ENCODE assay signal across 19 cellular contexts in the genomic region with DNA sequence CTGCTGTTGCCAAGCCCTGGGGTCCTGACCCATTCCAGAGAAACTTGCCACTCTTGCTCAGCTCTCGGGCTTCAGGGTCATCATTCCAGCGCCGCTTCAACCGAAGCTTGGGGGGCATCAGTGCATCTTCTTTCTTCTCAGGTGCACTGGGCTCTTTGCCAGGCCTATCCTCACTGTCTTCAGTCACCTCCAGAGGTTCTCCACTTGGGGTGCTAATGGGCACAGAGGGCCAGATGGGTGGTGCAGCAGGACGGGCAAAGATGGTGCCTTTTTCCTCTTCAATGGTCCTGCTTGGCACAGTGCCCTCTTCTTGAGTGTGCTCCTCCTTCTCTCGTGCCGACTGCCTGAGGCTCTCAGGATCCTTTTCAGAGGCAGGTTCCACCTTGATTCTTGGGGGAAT. TPM values are rescaled to one million over a fixed set of nuclear protein-coding genes. Genes with fewer than 3 reads are reported as not detected.
DNase-seq lines count a peak whose midpoint lies in the region; ATAC-seq, FAIRE-seq and TF ChIP-seq lines count a peak whose summit lies in the region.
"Had no signal": no experiment of that assay in that cellular context is flagged by ENCODE, and none has a peak within 500 bp of the region (broad histone marks: within the 10 kb centered on the region; RNA-seq: fewer than 3 reads in every experiment).

No MANE protein-coding gene starts in this region.

- no peak for FAIRE-seq in K562 (lab: Jason Lieb, UNC)
- FAIRE-seq: islet of Langerhans, RCC 7860 had no signal

- H3K27me3 ChIP-seq in MM.1S (replicated peaks; ENCODE audit: insufficient read depth, low read length): no peaks in the 10 kb centered on the region
- H3K27me3 ChIP-seq in K562 (ENCODE audit: control insufficient read depth in 2 of 2, insufficient read depth in 2 of 2, low read length in 2 of 2): no peaks in the 10 kb centered on the region
- H3K27me3 ChIP-seq in tibial artery: no peaks in the 10 kb centered on the region

- H3F3A ChIP-seq in MM.1S (ENCODE audit: insufficient read depth, low read length): peaks cover 6% of the 10 kb centered on the region; the same call in 1 of the 2 replicates

- BruUV-seq in K562 (replicated peaks; lab: Mats Ljungman, UMichigan): no TSS peak

- H3K27me3 Mint-ChIP-seq in activated CD8-positive, alpha-beta memory T cell treated with anti-CD3 and anti-CD28 coated beads, Interleukin-2, amount 10 ng/mL, durations not matched to agents 7 days and 5 days: no peaks in the 10 kb centered on the region
- H3K27me3 Mint-ChIP-seq in type B pancreatic cell: no peaks in the 10 kb centered on the region

- H3K4me2 ChIP-seq in MM.1S (ENCODE audit: low read depth, low read length) (no peak overlapping the region), K562 (ENCODE audit: insufficient read depth, low read length) (no peak overlapping the region)

- no peak for TF ChIP-seq POLR2A in K562 (conservative IDR thresholded peaks at IDR 0.05)

- H3K36me3 Mint-ChIP-seq in activated CD8-positive, alpha-beta memory T cell treated with anti-CD3 and anti-CD28 coated beads, Interleukin-2, amount 10 ng/mL, durations not matched to agents 7 days and 5 days: peaks cover 37% of the 10 kb centered on the region
- H3K36me3 Mint-ChIP-seq in type B pancreatic cell: peaks cover 39% of the 10 kb centered on the region

- H4K20me1 ChIP-seq in MM.1S (ENCODE audit: insufficient read depth, low read length) (no peaks in the 10 kb centered on the region), K562 (replicated peaks; ENCODE audit: control insufficient read depth, insufficient read depth, low read length) (no peaks in the 10 kb centered on the region; the same call in 1 of the 2 replicates)

- no peaks in the 10 kb centered on the region for H3K9me3 ChIP-seq in MM.1S (replicated peaks; ENCODE audit: insufficient read depth, low read length)
- H3K9me3 ChIP-seq in K562 (replicated peaks; ENCODE audit: control insufficient read depth, insufficient read depth, low read depth, low read length): no peaks in the 10 kb centered on the region
- H3K9me3 ChIP-seq in tibial artery: no peaks in the 10 kb centered on the region

- H3K9me1 ChIP-seq in K562 (ENCODE audit: control insufficient read depth, insufficient read depth, low read length): peaks cover 3% of the 10 kb centered on the region

- POLR2A ChIA-PET in K562 (lab: Yijun Ruan, JAX): interaction anchor here (0.5 to 1.5 kb wide), 3 partner anchors 9 to 121 kb away, joined by 3 to 4 read pairs (median 3); no protein-coding TSS in a partner anchor

- CTCF ChIA-PET in activated CD8-positive, alpha-beta memory T cell treated with anti-CD3 and anti-CD28 coated beads, Interleukin-2, amount 10 ng/mL, durations not matched to agents 7 days and 5 days (lab: Charles Lee): interaction anchor here (0.9 kb wide), 1 partner anchor 35 kb away, joined by 3 read pairs; no protein-coding TSS in a partner anchor
- CTCF ChIA-PET in K562 (lab: Yijun Ruan, JAX; ENCODE audit: low intra/inter-chr PET ratio): no interaction called here

- no peak overlapping the region for H3K27ac Mint-ChIP-seq in activated CD8-positive, alpha-beta memory T cell treated with anti-CD3 and anti-CD28 coated beads, Interleukin-2, amount 10 ng/mL, durations not matched to agents 7 days and 5 days
- peak overlapping the region; percentile 35 for H3K27ac Mint-ChIP-seq in type B pancreatic cell

- H3K79me2 ChIP-seq in MM.1S (ENCODE audit: low read length): peaks cover 4% of the 10 kb centered on the region; the same call in 1 of the 2 replicates
- H3K79me2 ChIP-seq in K562 (ENCODE audit: control insufficient read depth, insufficient read depth, low read length): no peaks in the 10 kb centered on the region

- no peak for ATAC-seq in activated CD8-positive, alpha-beta memory T cell treated with anti-CD3 and anti-CD28 coated beads, Interleukin-2, amount 10 ng/mL, durations not matched to agents 7 days and 5 days
- ATAC-seq in K562: no peak
- ATAC-seq: activated CD4-positive, CD25-positive, alpha-beta regulatory T cell treated with anti-CD3 and anti-CD28 coated beads, Interleukin-2, amount 50 U/mL, for 24 hours had no signal

- in situ Hi-C loops in K562 (cut with MboI): no loop called here

- no peak overlapping the region for H2AFZ ChIP-seq in MM.1S (ENCODE audit: low read length)
- H2AFZ ChIP-seq in K562 (ENCODE audit: low read depth, low read length): no peak overlapping the region

- TF ChIP-seq CTCF in MM.1S (IDR thresholded peaks at IDR 0.05; ENCODE audit: low read length) (peak; percentile 25), K562 (IDR thresholded peaks at IDR 0.05 in 2 of 3, conservative IDR thresholded peaks at IDR 0.05 in 1 of 3; ENCODE audit: insufficient read depth in 2 of 3, low read depth in 1 of 3, low read length in 3 of 3) (0 out of 6 replicates have a peak, but pooled peaks of 1 of the 3 experiments have one; percentile 17), type B pancreatic cell (conservative IDR thresholded peaks at IDR 0.05) (no peak), tibial artery (IDR thresholded peaks at IDR 0.05) (no peak)

- peaks cover 2% of the 10 kb centered on the region for H3K4me1 Mint-ChIP-seq in activated CD8-positive, alpha-beta memory T cell treated with anti-CD3 and anti-CD28 coated beads, Interleukin-2, amount 10 ng/mL, durations not matched to agents 7 days and 5 days
- H3K4me1 Mint-ChIP-seq in type B pancreatic cell (ENCODE audit: unreplicated experiment): peaks cover 5% of the 10 kb centered on the region

- no peak for TF ChIP-seq RAD21 in K562 (CRISPR knock-in tag; conservative IDR thresholded peaks at IDR 0.05 in 1 of 2, IDR thresholded peaks at IDR 0.05 in 1 of 2)

- WGBS in K562 (ENCODE audit: insufficient coverage, low coverage, missing lambda C conversion rate): 92% methylated on average over 7 of the region's 7 CpGs

- DNase-seq in activated CD8-positive, alpha-beta memory T cell treated with anti-CD3 and anti-CD28 coated beads for 24 hours: peak; percentile 44
- no peak for DNase-seq in activated CD8-positive, alpha-beta memory T cell treated with anti-CD3 and anti-CD28 coated beads, Interleukin-2, amount 10 ng/mL, durations not matched to agents 7 days and 5 days
- no peak for DNase-seq in MM.1S
- no peak for DNase-seq in K562 (ENCODE audit: extremely low read depth in 1 of 4, low spot score in 3 of 4)
- DNase-seq in type B pancreatic cell (ENCODE audit: extremely low spot score, unreplicated experiment): no peak
- no peak for DNase-seq in NCI-H187 treated with DMSO at 0.1 percent for 48 hours (lab: John Stamatoyannopoulos, UW)
- no peak for DNase-seq in tibial artery
- no peak for DNase-seq in activated naive CD4-positive, alpha-beta T cell (lab: John Stamatoyannopoulos, UW)
- DNase-seq: activated T-cell treated with anti-CD3 and anti-CD28 coated beads, Interleukin-2, amount 50 U/mL, for 48 hours; MV-4-11; NCI-H226; stimulated activated naive CD4-positive, alpha-beta T cell had no signal

- no peak for TF ChIP-seq EP300 in K562 (IDR thresholded peaks at IDR 0.05; ENCODE audit: low read length)

- no peak overlapping the region for H3K27ac ChIP-seq in MM.1S (ENCODE audit: low read length)
- H3K27ac ChIP-seq in K562 (ENCODE audit: extremely low read depth, low read depth, low read length): no peak overlapping the region
- H3K27ac ChIP-seq in tibial artery: no peak overlapping the region

- H3K9me2 ChIP-seq in MM.1S (replicated peaks; ENCODE audit: insufficient read depth, low read length): no peaks in the 10 kb centered on the region

- intact Hi-C loops in K562 (cut with micrococcal nuclease) (no loop called here), tibial artery (cut with DNase I; ENCODE audit: low total_unique reads) (no loop called here)

- no peaks in the 10 kb centered on the region for H3K9me3 Mint-ChIP-seq in activated CD8-positive, alpha-beta memory T cell treated with anti-CD3 and anti-CD28 coated beads, Interleukin-2, amount 10 ng/mL, durations not matched to agents 7 days and 5 days (ENCODE audit: low read depth)
- no peaks in the 10 kb centered on the region for H3K9me3 Mint-ChIP-seq in type B pancreatic cell

- peaks cover 14% of the 10 kb centered on the region; the same call in 1 of the 2 replicates for H3K36me3 ChIP-seq in MM.1S (replicated peaks; ENCODE audit: insufficient read depth, low read length)
- H3K36me3 ChIP-seq in K562 (ENCODE audit: control insufficient read depth, insufficient read depth, low read length): peaks cover 50% of the 10 kb centered on the region; the same call in 2 of the 3 replicates
- H3K36me3 ChIP-seq in tibial artery: peaks cover 43 to 72% (median 66%) of the 10 kb centered on the region in 3 donors

- H3K4me1 ChIP-seq in MM.1S (ENCODE audit: low read length): peaks cover 11% of the 10 kb centered on the region
- H3K4me1 ChIP-seq in K562 (replicated peaks in 1 of 2; ENCODE audit: control insufficient read depth in 2 of 2, insufficient read depth in 2 of 2, low read length in 2 of 2): no peaks in the 10 kb centered on the region
- H3K4me1 ChIP-seq in tibial artery: peaks cover 0 to 5% (median 0%) of the 10 kb centered on the region in 4 donors

- H3K4me3 ChIP-seq in MM.1S (ENCODE audit: low read length) (no peak overlapping the region), K562 (no peak overlapping the region), tibial artery (no peak overlapping the region)

- H3K9ac ChIP-seq in MM.1S (ENCODE audit: low read length): no peak overlapping the region
- H3K9ac ChIP-seq in K562 (ENCODE audit: insufficient read depth in 1 of 2, low read depth in 2 of 2, low read length in 2 of 2): no peak overlapping the region

- no peak overlapping the region for H3K4me3 Mint-ChIP-seq in activated CD8-positive, alpha-beta memory T cell treated with anti-CD3 and anti-CD28 coated beads, Interleukin-2, amount 10 ng/mL, durations not matched to agents 7 days and 5 days
- H3K4me3 Mint-ChIP-seq in type B pancreatic cell: no peak overlapping the region

RNA-seq across cellular contexts. Expression of gene ETV3, which starts 13.3 kb away (rescaled TPM):
- total RNA-seq in activated CD8-positive, alpha-beta memory T cell treated with anti-CD3 and anti-CD28 coated beads, Interleukin-2, amount 10 ng/mL, durations not matched to agents 7 days and 5 days: 10 to 100 TPM; 27.8 to 32.8 TPM
- 21.7 and 44.9 TPM in 2 replicates for total RNA-seq in K562 (2011; cell fraction: chromatin; rRNA removed; ENCODE audit: low replicate concordance)
- 14.7 and 15.8 TPM in 2 replicates for total RNA-seq in K562 (2011; cell fraction: nucleolus; rRNA removed)
- 33.9 and 53.1 TPM in 2 replicates for total RNA-seq in K562 (2011; cell fraction: nucleoplasm; rRNA removed)
- total RNA-seq in K562 (2014; rRNA removed) (6.4 and 8.4 TPM in 2 replicates), K562 (2014; rRNA removed; fragmentation: Illumina TruSeq; extraction: Trizol) (10.7 and 11.4 TPM in 2 replicates), K562 (2015; rRNA removed; fragmentation: Illumina TruSeq; extraction: Trizol) (10.4 and 11.2 TPM in 2 replicates), K562 (2021) (13.9 and 16.0 TPM in 2 replicates), type B pancreatic cell (ENCODE audit: low replicate concordance) (41.0 and 90.4 TPM in 2 replicates)
- polyA plus RNA-seq in K562 (2011; rRNA removed) (7.7 and 9.0 TPM in 2 replicates), K562 (2014; fragmentation: Illumina TruSeq; extraction: Trizol) (8.2 and 9.1 TPM in 2 replicates), K562 (2014; fragmentation: Nextera tagmentation; extraction: Ambion mirVana) (1 to 10 TPM; 3.1 to 5.4 TPM), K562 (2014; rRNA removed) (7.2 TPM in 2 replicates)
- polyA plus RNA-seq in K562 (2011; cell fraction: cytosol; rRNA removed): 5.0 and 6.0 TPM in 2 replicates
- polyA plus RNA-seq in K562 (2011; cell fraction: nucleus; rRNA removed): 8.2 and 8.4 TPM in 2 replicates
- 6.9 and 8.4 TPM in 2 replicates for polyA plus RNA-seq in K562 (2012)
- polyA minus RNA-seq in K562 (2011; rRNA and poly(A)+ RNA removed): 25.5 and 30.0 TPM in 2 replicates
- 8.7 and 10.9 TPM in 2 replicates for polyA minus RNA-seq in K562 (2011; cell fraction: cytosol; rRNA and poly(A)+ RNA removed)
- polyA minus RNA-seq in K562 (2011; cell fraction: nucleus; rRNA and poly(A)+ RNA removed): 13.2 and 23.4 TPM in 2 replicates

RNA-seq across cellular contexts. Expression of gene ETV3L, which starts 25.2 kb away (rescaled TPM):
- total RNA-seq in activated CD8-positive, alpha-beta memory T cell treated with anti-CD3 and anti-CD28 coated beads, Interleukin-2, amount 10 ng/mL, durations not matched to agents 7 days and 5 days: not detected
- total RNA-seq in K562 (2011; cell fraction: chromatin; rRNA removed; ENCODE audit: low replicate concordance): not detected in 2 replicates
- not detected in 2 replicates for total RNA-seq in K562 (2011; cell fraction: nucleolus; rRNA removed)
- not detected in 2 replicates for total RNA-seq in K562 (2011; cell fraction: nucleoplasm; rRNA removed)
- total RNA-seq in K562 (2014; rRNA removed): not detected in 2 replicates
- total RNA-seq in K562 (2014; rRNA removed; fragmentation: Illumina TruSeq; extraction: Trizol): not detected in 2 replicates
- total RNA-seq in K562 (2015; rRNA removed; fragmentation: Illumina TruSeq; extraction: Trizol): not detected in 2 replicates
- total RNA-seq in K562 (2021): not detected in 2 replicates
- not detected in 2 replicates for polyA plus RNA-seq in K562 (2011; rRNA removed)
- not detected in 2 replicates for polyA plus RNA-seq in K562 (2011; cell fraction: cytosol; rRNA removed)
- polyA plus RNA-seq in K562 (2011; cell fraction: nucleus; rRNA removed): 0.09 TPM in 1 of 2 replicates, not detected in the other
- not detected in 2 replicates for polyA plus RNA-seq in K562 (2012)
- not detected in 2 replicates for polyA plus RNA-seq in K562 (2014; fragmentation: Illumina TruSeq; extraction: Trizol)
- not detected for polyA plus RNA-seq in K562 (2014; fragmentation: Nextera tagmentation; extraction: Ambion mirVana)
- not detected in 2 replicates for polyA plus RNA-seq in K562 (2014; rRNA removed)
- polyA minus RNA-seq in K562 (2011; rRNA and poly(A)+ RNA removed): not detected in 2 replicates
- polyA minus RNA-seq in K562 (2011; cell fraction: cytosol; rRNA and poly(A)+ RNA removed): not detected in 2 replicates
- not detected in 2 replicates for polyA minus RNA-seq in K562 (2011; cell fraction: nucleus; rRNA and poly(A)+ RNA removed)
- total RNA-seq in type B pancreatic cell (ENCODE audit: low replicate concordance): not detected in 2 replicates
- total RNA-seq: cerebellum; omental fat pad; T-helper 1 cell treated with Interleukin-12 subunit alpha and Interleukin-12 subunit beta and Interleukin-4 antibody, amounts not matched to agents 30 ng/mL and 1 ng/mL, for 36 hours; urinary bladder had no signal
- polyA plus RNA-seq: urinary bladder had no signal
